8 cellular contexts compared by ENCODE assay signal in the genomic region with DNA sequence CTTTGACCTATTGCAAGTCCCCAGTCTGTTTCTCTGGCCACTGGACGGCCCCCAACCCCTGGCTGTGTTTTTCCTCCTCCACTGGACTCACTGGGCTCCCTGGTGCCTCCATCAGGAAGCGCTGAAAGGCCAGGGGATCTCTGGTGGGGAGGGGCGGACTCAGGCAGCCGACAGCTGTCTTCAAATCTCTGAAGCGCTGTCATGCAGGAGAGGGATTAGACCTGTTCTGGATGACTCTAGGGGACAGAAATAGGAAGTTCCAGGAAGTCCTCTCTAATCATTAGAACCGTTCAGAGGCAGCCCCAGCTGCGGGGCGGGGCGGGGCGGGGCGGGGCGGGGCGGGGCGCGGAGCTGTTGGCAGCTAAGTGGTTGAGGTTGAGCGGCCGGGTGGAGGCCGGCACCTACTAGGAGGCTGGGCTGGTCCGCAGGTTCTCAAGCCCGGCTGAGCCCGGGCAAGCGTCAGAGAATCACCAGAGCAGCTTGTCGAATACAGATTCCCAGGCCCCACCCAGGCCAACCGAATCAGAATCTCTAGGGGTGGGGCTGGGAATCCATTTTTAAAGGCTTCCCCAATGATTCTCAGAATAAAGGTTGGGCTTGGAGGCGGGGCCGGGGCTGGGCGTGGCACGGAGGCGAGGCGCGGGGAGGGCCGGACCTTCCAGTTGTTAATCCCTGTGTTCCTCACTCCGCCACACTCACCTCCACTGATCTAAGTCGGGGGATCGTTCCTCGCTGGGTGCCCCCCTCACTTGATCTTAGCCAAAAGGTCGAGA. TPM values are rescaled to one million over a fixed set of nuclear protein-coding genes. Genes with fewer than 3 reads are reported as not detected.
DNase-seq lines count a peak whose midpoint lies in the region; ATAC-seq, FAIRE-seq and TF ChIP-seq lines count a peak whose summit lies in the region.

No MANE protein-coding gene starts in this region.

- H3K79me2 ChIP-seq in KMS-11 (ENCODE audit: insufficient read depth, low read depth) = no peaks in the 10 kb centered on the region

- H2AFZ ChIP-seq in KMS-11 (ENCODE audit: low read depth) = peak overlapping the region; percentile 86

- H3K27ac Mint-ChIP-seq in activated naive CD4-positive, alpha-beta T cell treated with anti-CD3 and anti-CD28 coated beads, Interleukin-2, amount 50 U/mL, for 72 hours = no peak overlapping the region

- H3K4me3 ChIP-seq in KMS-11 (IDR thresholded peaks at IDR 0.05; ENCODE audit: insufficient read depth, low read depth, low read length) (peak overlapping the region; percentile 53), left ventricle myocardium inferior (peak overlapping the region; percentile 54)

- H3K27me3 ChIP-seq in KMS-11 (ENCODE audit: insufficient read depth, low read depth) (peaks cover 5% of the 10 kb centered on the region), left ventricle myocardium inferior (ENCODE audit: low read depth) (no peaks in the 10 kb centered on the region)

- ATAC-seq in GM21529 (IDR thresholded peaks at IDR 0.05; ENCODE audit: unreplicated experiment) = peak; percentile 65
- peak; percentile 62 for ATAC-seq in activated naive CD4-positive, alpha-beta T cell treated with anti-CD3 and anti-CD28 coated beads, Interleukin-2, amount 50 U/mL, for 72 hours

- peak overlapping the region; percentile 41; the same call in 1 of the 2 replicates for H3K9ac ChIP-seq in KMS-11

- H3K36me3 Mint-ChIP-seq in activated naive CD4-positive, alpha-beta T cell treated with anti-CD3 and anti-CD28 coated beads, Interleukin-2, amount 50 U/mL, for 72 hours = no peaks in the 10 kb centered on the region

- peaks cover 30% of the 10 kb centered on the region for H3K4me1 ChIP-seq in KMS-11 (ENCODE audit: low read depth, poor library complexity, severe bottlenecking)
- H3K4me1 ChIP-seq in left ventricle myocardium inferior = peaks cover 32% of the 10 kb centered on the region

- DNase-seq in DMS114 treated with DMSO at 0.1 percent for 48 hours (lab: John Stamatoyannopoulos, UW; ENCODE audit: unreplicated experiment) (peak; percentile 36), SHP77 (lab: John Stamatoyannopoulos, UW) (peak; percentile 86 to 91), left ventricle myocardium inferior (peak; percentile 78), retina (peak; percentile 44), HTR-8/SVneo (ENCODE audit: insufficient read length, low spot score) (no peak)
- peak in 1 of 2 donors; percentile 69 for DNase-seq in activated naive CD4-positive, alpha-beta T cell treated with anti-CD3 and anti-CD28 coated beads, Interleukin-2, amount 50 U/mL, for 72 hours (ENCODE audit: low spot score in 2 of 2)

- H3K9me3 ChIP-seq in left ventricle myocardium inferior (replicated peaks) = no peaks in the 10 kb centered on the region

- intact Hi-C loops in left ventricle myocardium inferior (cut with micrococcal nuclease) = no loop called here

- H3K9me3 Mint-ChIP-seq in activated naive CD4-positive, alpha-beta T cell treated with anti-CD3 and anti-CD28 coated beads, Interleukin-2, amount 50 U/mL, for 72 hours = no peaks in the 10 kb centered on the region

- no peak for FAIRE-seq in HTR-8/SVneo (lab: Jason Lieb, UNC)

- peak overlapping the region; percentile 97 for H3K4me2 ChIP-seq in KMS-11

- H3K36me3 ChIP-seq in KMS-11 (ENCODE audit: insufficient read depth) = no peaks in the 10 kb centered on the region
- peaks cover 19% of the 10 kb centered on the region for H3K36me3 ChIP-seq in left ventricle myocardium inferior

- H4K20me1 ChIP-seq in KMS-11 (ENCODE audit: insufficient read depth) = no peaks in the 10 kb centered on the region

- H3K27ac ChIP-seq in KMS-11 (peak overlapping the region; percentile 38; the same call in 1 of the 2 replicates), left ventricle myocardium inferior (replicated peaks) (peak overlapping the region; percentile 73)

- no peak; the same call in 1 of the 2 replicates for TF ChIP-seq CTCF in KMS-11 (conservative IDR thresholded peaks at IDR 0.05; ENCODE audit: low read depth, low read length)
- TF ChIP-seq CTCF in left ventricle myocardium inferior (IDR thresholded peaks at IDR 0.05; ENCODE audit: borderline replicate concordance) = no peak

RNA-seq across cellular contexts. Expression of a gene that starts 11.4 kb away (rescaled TPM):
- total RNA-seq in activated naive CD4-positive, alpha-beta T cell treated with anti-CD3 and anti-CD28 coated beads, Interleukin-2, amount 50 U/mL, for 72 hours = 10 to 100 TPM in 1 of 2 donors, 1 to 10 TPM in 1; 5.7 to 13.0 TPM
- total RNA-seq in left ventricle myocardium inferior = 21.1 TPM

RNA-seq across cellular contexts. Expression of a gene that starts 26.5 kb away (rescaled TPM):
- total RNA-seq in activated naive CD4-positive, alpha-beta T cell treated with anti-CD3 and anti-CD28 coated beads, Interleukin-2, amount 50 U/mL, for 72 hours = 10 to 100 TPM; 13.2 to 57.6 TPM
- 41.0 TPM for total RNA-seq in left ventricle myocardium inferior

RNA-seq across cellular contexts. Expression of a gene that starts 58.5 kb away (rescaled TPM):
- 1 to 10 TPM in 1 of 2 donors, under 1 TPM in 1; 0.48 to 3.1 TPM for total RNA-seq in activated naive CD4-positive, alpha-beta T cell treated with anti-CD3 and anti-CD28 coated beads, Interleukin-2, amount 50 U/mL, for 72 hours
- total RNA-seq in left ventricle myocardium inferior = 74.8 TPM

RNA-seq across cellular contexts. Expression of a gene that starts 58.9 kb away (rescaled TPM):
- not detected for total RNA-seq in activated naive CD4-positive, alpha-beta T cell treated with anti-CD3 and anti-CD28 coated beads, Interleukin-2, amount 50 U/mL, for 72 hours
- 44.2 TPM for total RNA-seq in left ventricle myocardium inferior

Comparison
In these comparisons a context has a peak if more than half of its experiments do, and no peak if none do; other contexts are left out.
1. RNA of a gene that starts 58.5 kb away (total RNA-seq): 74.8 TPM in left ventricle myocardium inferior (single experiment); 0.48 to 3.1 TPM in activated naive CD4-positive, alpha-beta T cell treated with anti-CD3 and anti-CD28 coated beads, Interleukin-2, amount 50 U/mL, for 72 hours; every median in the first group is over 10 times any median in the second.